ENCODE assay signal across 8 cellular contexts in genomic region chr17:81859906-81860755, GRCh38. TPM values are rescaled to one million over a fixed set of nuclear protein-coding genes. Genes with fewer than 3 reads are reported as not detected.
DNase-seq lines count a peak whose midpoint lies in the region; ATAC-seq and TF ChIP-seq lines count a peak whose summit lies in the region.

Gene P4HB, minus strand, starts transcription at chr17:81860535. Its CDS starts 64 bp downstream, at chr17:81860471.

- no peaks in the 10 kb centered on the region for H3K27me3 Mint-ChIP-seq in stimulated activated naive B cell treated with anti-CD40 and anti-IgM and Interleukin-4, amounts not matched to agents 10 μg/mL and 1 μg/mL and 100 μg/mL, for 72 hours

- in situ Hi-C loops in brain microvascular endothelial cell (cut with HindIII; ENCODE audit: low pct_ligation_motif_present, low sequenced_read_pairs): no loop called here

- peaks cover 34 to 45% of the 10 kb centered on the region in 2 donors for H3K36me3 Mint-ChIP-seq in stimulated activated naive B cell treated with anti-CD40 and anti-IgM and Interleukin-4, amounts not matched to agents 10 μg/mL and 1 μg/mL and 100 μg/mL, for 72 hours

- H3K27ac ChIP-seq in brain microvascular endothelial cell: peak within 1 kb of the TSS; percentile 92

- no peak for TF ChIP-seq CTCF in AG09309 (IDR thresholded peaks at IDR 0.05; ENCODE audit: control insufficient read depth, insufficient read depth, low read depth, low read length, missing control alignments)
- no peak for TF ChIP-seq CTCF in brain microvascular endothelial cell (IDR thresholded peaks at IDR 0.05; ENCODE audit: low read depth, low read length, missing control alignments)

- H3K9me3 Mint-ChIP-seq in stimulated activated naive B cell treated with anti-CD40 and anti-IgM and Interleukin-4, amounts not matched to agents 10 μg/mL and 1 μg/mL and 100 μg/mL, for 72 hours: no peaks in the 10 kb centered on the region

- no peaks in the 10 kb centered on the region for H3K27me3 ChIP-seq in brain microvascular endothelial cell (replicated peaks)

- H3K36me3 ChIP-seq in brain microvascular endothelial cell (replicated peaks): peaks cover 34% of the 10 kb centered on the region

- H3K4me3 Mint-ChIP-seq in stimulated activated naive B cell treated with anti-CD40 and anti-IgM and Interleukin-4, amounts not matched to agents 10 μg/mL and 1 μg/mL and 100 μg/mL, for 72 hours: peak within 1 kb of the TSS; percentile 92 to 94

- DNase-seq in AG09309 (ENCODE audit: low read depth) (no peak), M059J (ENCODE audit: low read depth) (peak; percentile 13), brain microvascular endothelial cell (no peak), left lobe of liver (ENCODE audit: low spot score) (no peak), hippocampal formation (lab: John Stamatoyannopoulos, UW) (no peak)
- no peak for DNase-seq in stimulated activated naive B cell treated with anti-CD40 and anti-IgM and Interleukin-4, amounts not matched to agents 10 μg/mL and 1 μg/mL and 100 μg/mL, for 72 hours
- DNase-seq in activated effector memory CD4-positive, alpha-beta T cell treated with Interleukin-2 at 50 U/mL for 16 hours: no peak

- H3K4me3 ChIP-seq in AG09309 (ENCODE audit: control insufficient read depth, low read depth, low read length) (peak within 1 kb of the TSS; percentile 86), brain microvascular endothelial cell (ENCODE audit: low read depth, low read length) (peak within 1 kb of the TSS; percentile 82)

- peaks cover 25 to 46% of the 10 kb centered on the region in 2 donors for H3K4me1 Mint-ChIP-seq in stimulated activated naive B cell treated with anti-CD40 and anti-IgM and Interleukin-4, amounts not matched to agents 10 μg/mL and 1 μg/mL and 100 μg/mL, for 72 hours

- peak within 1 kb of the TSS; percentile 98 for H3K27ac Mint-ChIP-seq in stimulated activated naive B cell treated with anti-CD40 and anti-IgM and Interleukin-4, amounts not matched to agents 10 μg/mL and 1 μg/mL and 100 μg/mL, for 72 hours

- peak; percentile 69 for ATAC-seq in GM19452 (IDR thresholded peaks at IDR 0.05; ENCODE audit: unreplicated experiment)
- ATAC-seq in left lobe of liver: peak; percentile 67
- ATAC-seq in stimulated activated naive B cell treated with anti-CD40 and anti-IgM and Interleukin-4, amounts not matched to agents 10 μg/mL and 1 μg/mL and 100 μg/mL, for 72 hours (replicated peaks): peak in 1 of 2 donors; percentile 28

RNA-seq across cellular contexts. Expression of gene P4HB, which starts in this region (rescaled TPM):
- total RNA-seq in M059J (2014; rRNA removed; shearing (Covaris generic)): 1,409 and 1,513 TPM in 2 replicates
- 1,392 TPM for total RNA-seq in left lobe of liver
